In genomic region chr5:1371191-1371590, GRCh38 we compare ENCODE assay signal across 23 cellular contexts.
"Had no signal": no experiment of that assay in that cellular context is flagged by ENCODE, and none has a peak within 500 bp of the region (broad histone marks: within the 10 kb centered on the region; RNA-seq: fewer than 3 reads in every experiment).

No MANE protein-coding gene starts in this region.

- H3K9me3 Mint-ChIP-seq: activated naive CD4-positive, alpha-beta T cell treated with anti-CD3 and anti-CD28 coated beads, Interleukin-2, amount 50 U/mL, for 24 hours; T-helper 1 cell treated with Interleukin-12 subunit alpha and Interleukin-12 subunit beta and Interleukin-4 antibody, amounts not matched to agents 30 μg/mL and 1 μg/mL, for 36 hours had no signal

- H3K27ac ChIP-seq: breast epithelium had no signal

- H3K36me3 ChIP-seq: breast epithelium, MG63 had no signal

- H3K9me3 ChIP-seq: breast epithelium, MG63 had no signal

- H3K27ac Mint-ChIP-seq: activated CD8-positive, alpha-beta T cell treated with anti-CD3 and anti-CD28 coated beads, Interleukin-2, amount 10 ng/mL, durations not matched to agents 7 days and 5 days; activated naive CD4-positive, alpha-beta T cell treated with anti-CD3 and anti-CD28 coated beads, Interleukin-2, amount 50 U/mL, for 24 hours; T-helper 1 cell treated with Interleukin-12 subunit alpha and Interleukin-12 subunit beta and Interleukin-4 antibody, amounts not matched to agents 30 μg/mL and 1 μg/mL, for 36 hours had no signal

- H3K36me3 Mint-ChIP-seq: activated naive CD4-positive, alpha-beta T cell treated with anti-CD3 and anti-CD28 coated beads, Interleukin-2, amount 50 U/mL, for 24 hours had no signal

- H3K4me3 ChIP-seq: breast epithelium, MG63 had no signal

- H3K4me1 ChIP-seq: breast epithelium had no signal

- H3K27me3 Mint-ChIP-seq: activated naive CD4-positive, alpha-beta T cell treated with anti-CD3 and anti-CD28 coated beads, Interleukin-2, amount 50 U/mL, for 24 hours had no signal

- H3K4me3 Mint-ChIP-seq: activated CD8-positive, alpha-beta T cell treated with anti-CD3 and anti-CD28 coated beads, Interleukin-2, amount 10 ng/mL, durations not matched to agents 7 days and 5 days; activated naive CD4-positive, alpha-beta T cell treated with anti-CD3 and anti-CD28 coated beads, Interleukin-2, amount 50 U/mL, for 24 hours; T-helper 1 cell treated with Interleukin-12 subunit alpha and Interleukin-12 subunit beta and Interleukin-4 antibody, amounts not matched to agents 30 μg/mL and 1 μg/mL, for 36 hours had no signal

- H3K4me1 Mint-ChIP-seq: activated naive CD4-positive, alpha-beta T cell treated with anti-CD3 and anti-CD28 coated beads, Interleukin-2, amount 50 U/mL, for 24 hours had no signal

- ATAC-seq: activated CD8-positive, alpha-beta T cell treated with anti-CD3 and anti-CD28 coated beads, Interleukin-2, amount 10 ng/mL, durations not matched to agents 7 days and 5 days; PC-3 had no signal

- DNase-seq: activated CD4-positive, alpha-beta T cell treated with anti-CD3 and anti-CD28 coated beads for 48 hours; activated CD4-positive, alpha-beta T cell treated with anti-CD3 and anti-CD28 coated beads, Interleukin-2, amount 50 U/mL, for 4 hours; activated CD4-positive, CD25-positive, alpha-beta regulatory T cell treated with anti-CD3 and anti-CD28 coated beads, Interleukin-2, amount 50 U/mL, for 72 hours; activated CD8-positive, alpha-beta memory T cell treated with anti-CD3 and anti-CD28 coated beads, Interleukin-2, amount 50 U/mL, for 48 hours; activated CD8-positive, alpha-beta T cell treated with anti-CD3 and anti-CD28 coated beads, Interleukin-2, amount 10 ng/mL, durations not matched to agents 7 days and 5 days; activated naive CD4-positive, alpha-beta T cell; activated T-cell treated with anti-CD3 and anti-CD28 coated beads, Interleukin-2, amount 50 U/mL, for 1 hour; caudate nucleus; MG63; NCI-H1092 treated with DMSO at 0.1 percent for 48 hours; NCI-H1417 treated with DMSO at 0.1 percent for 48 hours; NCI-H1694; NCI-H2029; NCI-H2107; NCI-H2171 treated with DMSO at 0.1 percent for 48 hours; NCI-H226; NCI-H69; NK-92 treated with Interleukin-12 subunit alpha and Interleukin-12 subunit beta, amount 100 ng/mL, for 24 hours; PC-3; SHP77 treated with DMSO at 0.1 percent for 48 hours had no signal
